12 cellular contexts compared by ENCODE assay signal in genomic region chr11:47388697-47389576, GRCh38.
A peak's percentile ranks its signal among the peaks of the same experiment; 100 is the strongest.
DNase-seq lines count a peak whose midpoint lies in the region; ATAC-seq and TF ChIP-seq lines count a peak whose summit lies in the region.
"Had no signal": no experiment of that assay in that cellular context is flagged by ENCODE, and none has a peak within 500 bp of the region (broad histone marks: within the 10 kb centered on the region; RNA-seq: fewer than 3 reads in every experiment).

No MANE protein-coding gene starts in this region.

- H3K27ac ChIP-seq in BLaER1 treated with 17β-estradiol and CSF1 and Interleukin-3, amounts not matched to agents 10 nM and 100 nM, result peak overlapping the region; percentile 98 to 100 (median 100)
- no peak overlapping the region for H3K27ac ChIP-seq in WERI-Rb-1
- H3K27ac ChIP-seq: KMS-11 had no signal

- peak overlapping the region in 2 of 10 experiments; percentile 21 to 22; a peak in 4 of 20 replicates for H3K4me3 ChIP-seq in BLaER1 treated with 17β-estradiol and CSF1 and Interleukin-3, amounts not matched to agents 10 nM and 100 nM
- no peak overlapping the region for H3K4me3 ChIP-seq in WERI-Rb-1 (ENCODE audit: low read depth, low read length)

- H3K4me1 ChIP-seq in BLaER1 treated with 17β-estradiol and CSF1 and Interleukin-3, amounts not matched to agents 10 nM and 100 nM, result peaks cover 40 to 95% (median 71%) of the 10 kb centered on the region in 10 experiments

- H3K27ac Mint-ChIP-seq in activated naive CD8-positive, alpha-beta T cell treated with anti-CD3 and anti-CD28 coated beads, Interleukin-2, amount 50 U/mL, for 24 hours, result peak overlapping the region; percentile 31
- peak overlapping the region; percentile 65 for H3K27ac Mint-ChIP-seq in memory B cell
- H3K27ac Mint-ChIP-seq: activated T-helper 1 cell treated with anti-CD3 and anti-CD28 coated beads, Interleukin-12 subunit alpha, Interleukin-12 subunit beta, Interleukin-2, Interleukin-4 antibody, amounts not matched to agents 30 ng/mL and 10 ng/mL and 1 ng/mL, durations not matched to agents 14 hours and 24 hours and 36 hours; brain had no signal

- H3K27me3 ChIP-seq in BLaER1 treated with 17β-estradiol and CSF1 and Interleukin-3, amounts not matched to agents 10 nM and 100 nM, result no peaks in the 10 kb centered on the region
- no peaks in the 10 kb centered on the region for H3K27me3 ChIP-seq in WERI-Rb-1 (ENCODE audit: insufficient read depth, low read depth, severe bottlenecking)

- no peaks in the 10 kb centered on the region for H3K36me3 Mint-ChIP-seq in activated naive CD8-positive, alpha-beta T cell treated with anti-CD3 and anti-CD28 coated beads, Interleukin-2, amount 50 U/mL, for 24 hours (ENCODE audit: low read depth)
- no peaks in the 10 kb centered on the region for H3K36me3 Mint-ChIP-seq in memory B cell
- H3K36me3 Mint-ChIP-seq: brain had no signal

- peak overlapping the region; percentile 23 to 97 (median 90); a peak in 19 of 22 replicates for H3K4me2 ChIP-seq in BLaER1 treated with 17β-estradiol and CSF1 and Interleukin-3, amounts not matched to agents 10 nM and 100 nM
- H3K4me2 ChIP-seq: KMS-11 had no signal

- H3K9me3 ChIP-seq in BLaER1 treated with 17β-estradiol and CSF1 and Interleukin-3, amounts not matched to agents 10 nM and 100 nM (replicated peaks in 1 of 11), result no peaks in the 10 kb centered on the region
- no peaks in the 10 kb centered on the region for H3K9me3 ChIP-seq in WERI-Rb-1 (ENCODE audit: severe bottlenecking)

- no peaks in the 10 kb centered on the region for H4K20me1 ChIP-seq in BLaER1 treated with 17β-estradiol and CSF1 and Interleukin-3, amounts not matched to agents 10 nM and 100 nM

- H3K9ac ChIP-seq in BLaER1 treated with 17β-estradiol and CSF1 and Interleukin-3, amounts not matched to agents 10 nM and 100 nM, result peak overlapping the region; percentile 45 to 100 (median 97); a peak in 19 of 22 replicates
- H3K9ac ChIP-seq: KMS-11 had no signal

- no peaks in the 10 kb centered on the region for H3K27me3 Mint-ChIP-seq in activated naive CD8-positive, alpha-beta T cell treated with anti-CD3 and anti-CD28 coated beads, Interleukin-2, amount 50 U/mL, for 24 hours
- H3K27me3 Mint-ChIP-seq in memory B cell, result no peaks in the 10 kb centered on the region

- no peak for TF ChIP-seq CTCF in WERI-Rb-1 (IDR thresholded peaks at IDR 0.05; ENCODE audit: low read depth, low read length)

- no peak for DNase-seq in activated naive CD8-positive, alpha-beta T cell treated with anti-CD3 and anti-CD28 coated beads, Interleukin-2, amount 50 U/mL, for 24 hours
- DNase-seq in memory B cell (ENCODE audit: low spot score in 2 of 2) (no peak), SW480 (ENCODE audit: low spot score) (no peak), WERI-Rb-1 (no peak), germinal center (ENCODE audit: low spot score) (no peak)
- DNase-seq: activated CD4-positive, CD25-positive, alpha-beta regulatory T cell; NCI-H1694; NCI-H82 had no signal

- no peaks in the 10 kb centered on the region for H3K9me3 Mint-ChIP-seq in activated naive CD8-positive, alpha-beta T cell treated with anti-CD3 and anti-CD28 coated beads, Interleukin-2, amount 50 U/mL, for 24 hours
- H3K9me3 Mint-ChIP-seq in memory B cell, result no peaks in the 10 kb centered on the region
- H3K9me3 Mint-ChIP-seq: activated T-helper 1 cell treated with anti-CD3 and anti-CD28 coated beads, Interleukin-12 subunit alpha, Interleukin-12 subunit beta, Interleukin-2, Interleukin-4 antibody, amounts not matched to agents 30 ng/mL and 10 ng/mL and 1 ng/mL, durations not matched to agents 14 hours and 24 hours and 36 hours; brain had no signal

- no peak overlapping the region for H3K4me3 Mint-ChIP-seq in activated naive CD8-positive, alpha-beta T cell treated with anti-CD3 and anti-CD28 coated beads, Interleukin-2, amount 50 U/mL, for 24 hours
- no peak overlapping the region for H3K4me3 Mint-ChIP-seq in memory B cell
- H3K4me3 Mint-ChIP-seq: activated T-helper 1 cell treated with anti-CD3 and anti-CD28 coated beads, Interleukin-12 subunit alpha, Interleukin-12 subunit beta, Interleukin-2, Interleukin-4 antibody, amounts not matched to agents 30 ng/mL and 10 ng/mL and 1 ng/mL, durations not matched to agents 14 hours and 24 hours and 36 hours; brain had no signal

- no peak for ATAC-seq in activated naive CD8-positive, alpha-beta T cell treated with anti-CD3 and anti-CD28 coated beads, Interleukin-2, amount 50 U/mL, for 24 hours
- ATAC-seq in memory B cell (ENCODE audit: low read depth), result no peak

- peaks cover 0 to 16% (median 0%) of the 10 kb centered on the region in 11 experiments; a peak in 5 of 22 replicates for H3K36me3 ChIP-seq in BLaER1 treated with 17β-estradiol and CSF1 and Interleukin-3, amounts not matched to agents 10 nM and 100 nM
- H3K36me3 ChIP-seq in WERI-Rb-1, result no peaks in the 10 kb centered on the region

- peaks cover 37% of the 10 kb centered on the region for H3K4me1 Mint-ChIP-seq in activated naive CD8-positive, alpha-beta T cell treated with anti-CD3 and anti-CD28 coated beads, Interleukin-2, amount 50 U/mL, for 24 hours
- H3K4me1 Mint-ChIP-seq in memory B cell, result peaks cover 21% of the 10 kb centered on the region
- H3K4me1 Mint-ChIP-seq: brain had no signal
